ENCODE assay signal across 8 cellular contexts in the genomic region with DNA sequence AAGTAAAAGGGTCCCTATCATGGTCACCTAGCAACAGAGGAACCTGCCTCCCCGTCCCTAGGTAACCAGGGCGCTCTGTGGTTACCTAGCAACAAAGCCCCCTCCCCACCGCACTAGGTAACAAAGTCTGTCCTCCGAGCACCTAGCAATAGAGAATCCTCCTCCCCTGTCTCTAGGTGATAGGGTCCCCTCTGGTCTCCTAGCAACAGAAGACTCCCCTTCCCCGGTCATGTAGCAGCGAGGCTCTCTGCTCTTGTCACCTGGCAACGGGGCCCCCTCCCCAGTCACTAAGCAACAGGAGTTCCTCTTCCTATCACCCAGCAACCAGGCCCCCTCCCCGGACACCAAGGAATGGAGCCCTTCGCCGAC. TPM values are rescaled to one million over a fixed set of nuclear protein-coding genes. Genes with fewer than 3 reads are reported as not detected.
DNase-seq lines count a peak whose midpoint lies in the region; ATAC-seq and TF ChIP-seq lines count a peak whose summit lies in the region.

No MANE protein-coding gene starts in this region.

- no peak for TF ChIP-seq CTCF in CD14-positive monocyte (IDR thresholded peaks at IDR 0.05)

- peak overlapping the region; percentile 63 for H3K4me3 ChIP-seq in iPS-11a (ENCODE audit: low read depth, low read length)

- peak overlapping the region; percentile 90 to 95 for H3K4me3 Mint-ChIP-seq in CD14-positive monocyte
- H3K4me3 Mint-ChIP-seq in IgD-negative memory B cell = peak overlapping the region; percentile 33 to 96 (median 91)
- H3K4me3 Mint-ChIP-seq in activated CD4-positive, alpha-beta memory T cell treated with anti-CD3 and anti-CD28 coated beads for 36 hours = peak overlapping the region; percentile 87
- peak overlapping the region; percentile 82 for H3K4me3 Mint-ChIP-seq in stimulated activated memory B cell treated with anti-CD40 and anti-IgM and Interleukin-4, amounts not matched to agents 10 μg/mL and 1 μg/mL and 100 μg/mL, for 72 hours

- POLR2A ChIA-PET in activated CD4-positive, alpha-beta memory T cell treated with anti-CD3 and anti-CD28 coated beads for 36 hours (lab: Charles Lee) = interaction anchor here (0.6 to 1.0 kb wide), 4 partner anchors 32 to 153 kb away, joined by 3 to 6 read pairs (median 4); partner anchors contain the start of gene NR1H2

- H3K27ac Mint-ChIP-seq in CD14-positive monocyte (peak overlapping the region; percentile 92 to 97 (median 96)), IgD-negative memory B cell (peak overlapping the region; percentile 54 to 98 (median 96))
- H3K27ac Mint-ChIP-seq in activated CD4-positive, alpha-beta memory T cell treated with anti-CD3 and anti-CD28 coated beads for 36 hours = peak overlapping the region; percentile 82
- H3K27ac Mint-ChIP-seq in stimulated activated memory B cell treated with anti-CD40 and anti-IgM and Interleukin-4, amounts not matched to agents 10 μg/mL and 1 μg/mL and 100 μg/mL, for 72 hours = peak overlapping the region; percentile 89

- peaks cover 15% of the 10 kb centered on the region for H3K4me1 Mint-ChIP-seq in CD14-positive monocyte
- peaks cover 4 to 18% (median 7%) of the 10 kb centered on the region in 3 donors for H3K4me1 Mint-ChIP-seq in IgD-negative memory B cell
- H3K4me1 Mint-ChIP-seq in activated CD4-positive, alpha-beta memory T cell treated with anti-CD3 and anti-CD28 coated beads for 36 hours (ENCODE audit: low read depth) = peaks cover 18% of the 10 kb centered on the region
- peaks cover 28% of the 10 kb centered on the region for H3K4me1 Mint-ChIP-seq in stimulated activated memory B cell treated with anti-CD40 and anti-IgM and Interleukin-4, amounts not matched to agents 10 μg/mL and 1 μg/mL and 100 μg/mL, for 72 hours

- H3K9me3 Mint-ChIP-seq in CD14-positive monocyte (peaks cover 0 to under 1% (median 0%) of the 10 kb centered on the region in 7 donors), IgD-negative memory B cell (no peaks in the 10 kb centered on the region)
- H3K9me3 Mint-ChIP-seq in activated CD4-positive, alpha-beta memory T cell treated with anti-CD3 and anti-CD28 coated beads for 36 hours = no peaks in the 10 kb centered on the region
- peaks cover 2% of the 10 kb centered on the region for H3K9me3 Mint-ChIP-seq in stimulated activated memory B cell treated with anti-CD40 and anti-IgM and Interleukin-4, amounts not matched to agents 10 μg/mL and 1 μg/mL and 100 μg/mL, for 72 hours

- intact Hi-C loops in CD14-positive monocyte (cut with micrococcal nuclease) = loop anchor here (1.0 to 5.0 kb wide), 5 partner anchors 34 to 292 kb away; partner anchors contain the start of genes EMC10 (in 2 of the 2), GARIN5A (in 2 of the 2), NR1H2 (in 1 of the 2) and POLD1 (in 1 of the 2)
- intact Hi-C loops in activated CD4-positive, alpha-beta memory T cell treated with anti-CD3 and anti-CD28 coated beads for 36 hours (cut with micrococcal nuclease) = loop anchor here (1.0 to 2.0 kb wide), 5 partner anchors 34 to 598 kb away; partner anchors contain the start of genes CTU1, EMC10, GARIN5A and VRK3

- H3K36me3 Mint-ChIP-seq in CD14-positive monocyte (peaks cover 9 to 10% of the 10 kb centered on the region in 2 donors), IgD-negative memory B cell (peaks cover 2% of the 10 kb centered on the region)
- peaks cover 3% of the 10 kb centered on the region for H3K36me3 Mint-ChIP-seq in activated CD4-positive, alpha-beta memory T cell treated with anti-CD3 and anti-CD28 coated beads for 36 hours
- peaks cover 20% of the 10 kb centered on the region for H3K36me3 Mint-ChIP-seq in stimulated activated memory B cell treated with anti-CD40 and anti-IgM and Interleukin-4, amounts not matched to agents 10 μg/mL and 1 μg/mL and 100 μg/mL, for 72 hours

- DNase-seq in CD14-positive monocyte (ENCODE audit: low spot score) (no peak), NCI-H774 (lab: John Stamatoyannopoulos, UW) (no peak)
- DNase-seq in activated CD4-positive, alpha-beta memory T cell treated with anti-CD3 and anti-CD28 coated beads for 36 hours = no peak
- no peak for DNase-seq in stimulated activated naive CD4-positive, alpha-beta T cell treated with Interleukin-2 at 50 U/mL for 16 hours (lab: John Stamatoyannopoulos, UW)

- CTCF ChIA-PET in activated CD4-positive, alpha-beta memory T cell treated with anti-CD3 and anti-CD28 coated beads for 36 hours (lab: Charles Lee) = interaction anchor here (0.8 to 2.2 kb wide), 3 partner anchors 24 to 154 kb away, joined by 4 to 9 read pairs (median 5); no protein-coding TSS in a partner anchor

- H3K27me3 Mint-ChIP-seq in CD14-positive monocyte (ENCODE audit: low read depth in 3 of 3) (peaks cover 7 to 24% (median 15%) of the 10 kb centered on the region in 3 donors), IgD-negative memory B cell (peaks cover 5% of the 10 kb centered on the region)
- H3K27me3 Mint-ChIP-seq in activated CD4-positive, alpha-beta memory T cell treated with anti-CD3 and anti-CD28 coated beads for 36 hours = peaks cover 5% of the 10 kb centered on the region
- peaks cover 24% of the 10 kb centered on the region for H3K27me3 Mint-ChIP-seq in stimulated activated memory B cell treated with anti-CD40 and anti-IgM and Interleukin-4, amounts not matched to agents 10 μg/mL and 1 μg/mL and 100 μg/mL, for 72 hours

- no peak for ATAC-seq in stimulated activated memory B cell treated with anti-CD40 and anti-IgM and Interleukin-4, amounts not matched to agents 10 μg/mL and 1 μg/mL and 100 μg/mL, for 72 hours
- no peak for ATAC-seq in HG02623 (IDR thresholded peaks at IDR 0.05; ENCODE audit: unreplicated experiment)

RNA-seq across cellular contexts. Expression of gene JOSD2, which starts 0.3 kb away (rescaled TPM):
- 10 to 100 TPM; 33.0 to 37.2 TPM for polyA plus RNA-seq in CD14-positive monocyte
- 15.0 TPM for polyA plus RNA-seq in IgD-negative memory B cell
- 10 to 100 TPM; 29.5 to 36.2 TPM for total RNA-seq in activated CD4-positive, alpha-beta memory T cell treated with anti-CD3 and anti-CD28 coated beads for 36 hours

RNA-seq across cellular contexts. Expression of gene ASPDH, which starts 3.0 kb away (rescaled TPM):
- polyA plus RNA-seq in CD14-positive monocyte = not detected
- not detected for polyA plus RNA-seq in IgD-negative memory B cell
- total RNA-seq in activated CD4-positive, alpha-beta memory T cell treated with anti-CD3 and anti-CD28 coated beads for 36 hours = not detected

RNA-seq across cellular contexts. Expression of gene GARIN5A, which starts 34.0 kb away (rescaled TPM):
- polyA plus RNA-seq in CD14-positive monocyte (under 1 TPM in 1 of 2 donors, not detected in 1; 0.41 TPM), IgD-negative memory B cell (0.53 TPM)
- under 1 TPM; 0.77 to 0.88 TPM for total RNA-seq in activated CD4-positive, alpha-beta memory T cell treated with anti-CD3 and anti-CD28 coated beads for 36 hours

RNA-seq across cellular contexts. Expression of gene EMC10, which starts 34.4 kb away (rescaled TPM):
- polyA plus RNA-seq in CD14-positive monocyte (1 to 10 TPM; 8.5 to 9.3 TPM), IgD-negative memory B cell (8.7 TPM)
- total RNA-seq in activated CD4-positive, alpha-beta memory T cell treated with anti-CD3 and anti-CD28 coated beads for 36 hours = 10 to 100 TPM; 37.5 to 37.6 TPM

RNA-seq across cellular contexts. Expression of gene LRRC4B, which starts 57.6 kb away (rescaled TPM):
- polyA plus RNA-seq in CD14-positive monocyte (not detected), IgD-negative memory B cell (not detected)
- not detected for total RNA-seq in activated CD4-positive, alpha-beta memory T cell treated with anti-CD3 and anti-CD28 coated beads for 36 hours
